In the genomic region with DNA sequence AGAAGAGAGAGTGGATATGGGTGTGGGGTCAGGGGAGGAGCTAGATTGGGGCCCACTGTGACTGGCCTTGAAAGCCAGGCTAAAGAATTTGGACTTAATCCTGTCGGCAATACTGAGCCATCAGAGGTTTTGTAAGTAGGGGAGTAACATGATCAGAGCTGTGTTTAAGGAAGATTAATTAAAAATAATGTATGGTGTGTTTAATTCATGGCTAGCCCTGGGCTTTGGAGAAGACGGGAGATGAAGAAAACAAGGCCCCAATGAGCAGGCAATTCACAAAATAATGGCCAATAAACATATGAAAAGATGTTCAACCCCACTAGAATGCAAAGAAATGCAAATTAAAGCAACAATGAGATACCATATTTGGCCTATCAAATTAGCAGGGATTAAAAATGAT, we compare ENCODE assay signal across 20 cellular contexts.
"Had no signal": no experiment of that assay in that cellular context is flagged by ENCODE, and none has a peak within 500 bp of the region (broad histone marks: within the 10 kb centered on the region; RNA-seq: fewer than 3 reads in every experiment).

No MANE protein-coding gene starts in this region.

- H3K4me3 ChIP-seq: esophagus muscularis mucosa, gastrocnemius medialis, heart right ventricle, ovary, right atrium auricular region, sigmoid colon, skin epidermis, stomach, thoracic aorta, transverse colon had no signal

- H3K27me3 ChIP-seq: gastrocnemius medialis, ovary, right atrium auricular region, sigmoid colon, transverse colon had no signal

- H3K27ac Mint-ChIP-seq: dendritic cell treated with granulocyte-macrophage colony-stimulating factor and Interleukin-4, amounts not matched to agents 40 ng/mL and 50 ng/mL, for 4 days; effector memory CD8-positive, alpha-beta T cell had no signal

- ATAC-seq: effector memory CD8-positive, alpha-beta T cell; gastrocnemius medialis; heart right ventricle had no signal

- H3K9me3 ChIP-seq: esophagus muscularis mucosa, gastrocnemius medialis, heart right ventricle, neutrophil, ovary, right atrium auricular region, sigmoid colon, stomach, thoracic aorta, transverse colon had no signal

- H3K4me1 Mint-ChIP-seq: naive B cell had no signal

- H3K4me3 Mint-ChIP-seq: dendritic cell treated with granulocyte-macrophage colony-stimulating factor and Interleukin-4, amounts not matched to agents 40 ng/mL and 50 ng/mL, for 4 days; effector memory CD8-positive, alpha-beta T cell; naive B cell; nephron had no signal

- H3K36me3 Mint-ChIP-seq: naive B cell had no signal

- DNase-seq: effector memory CD8-positive, alpha-beta T cell; gastrocnemius medialis; heart right ventricle; kidney glomerular epithelial cell; naive B cell; ovary; sigmoid colon; stimulated activated CD4-positive, alpha-beta T cell treated with anti-CD3 and anti-CD28 coated beads, Interleukin-2, amount 100 ng/mL, for 24 hours; stimulated activated naive CD4-positive, alpha-beta T cell; stomach; substantia nigra; transverse colon had no signal

- H3K9me3 Mint-ChIP-seq: dendritic cell treated with granulocyte-macrophage colony-stimulating factor and Interleukin-4, amounts not matched to agents 40 ng/mL and 50 ng/mL, for 4 days; effector memory CD8-positive, alpha-beta T cell had no signal

- H3K27ac ChIP-seq: epithelial cell of prostate, esophagus muscularis mucosa, gastrocnemius medialis, heart right ventricle, neutrophil, ovary, right atrium auricular region, sigmoid colon, skin epidermis, stomach, thoracic aorta, transverse colon had no signal

- H3K36me3 ChIP-seq: esophagus muscularis mucosa, gastrocnemius medialis, heart right ventricle, neutrophil, ovary, right atrium auricular region, sigmoid colon, stomach, thoracic aorta, transverse colon had no signal

- H3K4me1 ChIP-seq: gastrocnemius medialis, heart right ventricle, right atrium auricular region, stomach, transverse colon had no signal
